In the genomic region with DNA sequence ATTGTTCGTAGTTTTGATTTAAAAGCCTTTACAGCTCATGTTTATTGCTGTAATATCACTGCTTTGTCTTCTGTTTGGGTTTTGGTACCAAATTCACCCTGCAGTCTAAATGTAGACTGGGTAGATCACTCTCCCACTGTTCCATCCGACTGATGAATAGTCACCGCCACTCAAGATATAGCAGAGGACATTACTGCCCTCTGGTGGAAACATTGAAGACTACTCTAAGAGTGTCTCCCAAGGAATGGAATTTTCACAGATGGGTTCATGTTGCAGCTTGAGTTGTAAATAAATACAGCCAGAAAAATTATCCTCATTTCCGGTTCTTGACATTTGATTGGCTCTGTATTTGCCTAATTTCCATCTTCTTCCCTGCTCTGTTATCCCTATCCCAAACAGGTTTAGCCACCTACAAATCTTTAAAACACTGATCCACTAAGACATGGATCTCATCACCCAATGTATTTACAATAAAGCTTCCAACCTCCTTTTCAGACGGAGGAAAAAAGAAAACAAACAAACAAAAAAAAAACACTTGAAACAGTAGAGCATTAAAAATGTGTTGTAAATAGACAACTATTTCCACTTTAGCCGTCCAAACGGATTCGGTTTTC, we compare ENCODE assay signal across 8 cellular contexts.
DNase-seq lines count a peak whose midpoint lies in the region; ATAC-seq and TF ChIP-seq lines count a peak whose summit lies in the region.

No MANE protein-coding gene starts in this region.

- peaks cover 18% of the 10 kb centered on the region for H3K27me3 Mint-ChIP-seq in chondrocyte (ENCODE audit: low read depth)

- H3K4me2 ChIP-seq in OCI-LY1 (ENCODE audit: low read length), result no peak overlapping the region

- H3K4me1 ChIP-seq in OCI-LY1 (ENCODE audit: insufficient read depth, low read length, severe bottlenecking) (no peaks in the 10 kb centered on the region), left lung (no peaks in the 10 kb centered on the region), upper lobe of right lung (no peaks in the 10 kb centered on the region)

- peak; percentile 70 for TF ChIP-seq CTCF in OCI-LY1 (IDR thresholded peaks at IDR 0.05; ENCODE audit: low read length)
- TF ChIP-seq CTCF in chondrocyte (IDR thresholded peaks at IDR 0.05), result peak; percentile 88
- TF ChIP-seq CTCF in left lung (IDR thresholded peaks at IDR 0.05), result peak; percentile 69 to 77
- peak; percentile 77 for TF ChIP-seq CTCF in upper lobe of right lung (IDR thresholded peaks at IDR 0.05)

- H3K27me3 ChIP-seq in OCI-LY1 (ENCODE audit: insufficient read depth, low read length) (no peaks in the 10 kb centered on the region), left lung (no peaks in the 10 kb centered on the region), upper lobe of right lung (no peaks in the 10 kb centered on the region)

- H3K4me3 ChIP-seq in OCI-LY1 (ENCODE audit: low read depth, low read length, poor library complexity, severe bottlenecking), result no peak overlapping the region
- H3K4me3 ChIP-seq in left lung, result no peak overlapping the region
- H3K4me3 ChIP-seq in upper lobe of right lung, result no peak overlapping the region

- no peaks in the 10 kb centered on the region for H3K36me3 Mint-ChIP-seq in chondrocyte (ENCODE audit: low read depth)

- no peak overlapping the region for H3K27ac Mint-ChIP-seq in chondrocyte (ENCODE audit: unreplicated experiment)

- no peaks in the 10 kb centered on the region for H3K9me3 ChIP-seq in OCI-LY1 (ENCODE audit: low read length)
- no peaks in the 10 kb centered on the region for H3K9me3 ChIP-seq in left lung
- H3K9me3 ChIP-seq in upper lobe of right lung, result no peaks in the 10 kb centered on the region

- no peaks in the 10 kb centered on the region for H3K79me2 ChIP-seq in OCI-LY1 (ENCODE audit: insufficient read depth, low read length)

- H4K20me1 ChIP-seq in OCI-LY1 (ENCODE audit: insufficient read depth, low read length), result no peaks in the 10 kb centered on the region

- no peaks in the 10 kb centered on the region for H3K4me1 Mint-ChIP-seq in chondrocyte (ENCODE audit: low read depth)

- H3K9me2 ChIP-seq in OCI-LY1 (ENCODE audit: low read depth, low read length), result no peaks in the 10 kb centered on the region

- H3K9me3 Mint-ChIP-seq in chondrocyte (ENCODE audit: low read depth), result peaks cover 4% of the 10 kb centered on the region

- H3K27ac ChIP-seq in OCI-LY1 (ENCODE audit: low read depth, low read length, poor library complexity, severe bottlenecking), result no peak overlapping the region
- H3K27ac ChIP-seq in left lung, result no peak overlapping the region
- no peak overlapping the region for H3K27ac ChIP-seq in upper lobe of right lung

- H2AFZ ChIP-seq in OCI-LY1 (ENCODE audit: low read length), result no peak overlapping the region

- DNase-seq in stimulated activated CD4-positive, alpha-beta T cell treated with anti-CD3 and anti-CD28 coated beads, Interleukin-2, amount 100 ng/mL, for 4 hours (ENCODE audit: low read depth), result peak; percentile 2
- DNase-seq in stimulated activated CD4-positive, alpha-beta T cell treated with anti-CD3 and anti-CD28 coated beads, Interleukin-1b, Interleukin-23, amount 100 ng/mL, for 48 hours, result no peak
- DNase-seq in HT1080 (ENCODE audit: low read depth) (peak; percentile 62), chondrocyte (ENCODE audit: low spot score) (no peak), left lung (no peak), upper lobe of right lung (no peak)

- H3K36me3 ChIP-seq in OCI-LY1 (ENCODE audit: insufficient read depth, low read length) (no peaks in the 10 kb centered on the region), left lung (no peaks in the 10 kb centered on the region), upper lobe of right lung (no peaks in the 10 kb centered on the region)

- H3K4me3 Mint-ChIP-seq in chondrocyte (ENCODE audit: unreplicated experiment), result no peak overlapping the region

- ATAC-seq in GM21825 (IDR thresholded peaks at IDR 0.05; ENCODE audit: unreplicated experiment), result peak; percentile 93
- peak; percentile 99 for ATAC-seq in left lung
- ATAC-seq in upper lobe of right lung, result peak; percentile 99

- H3K9ac ChIP-seq in OCI-LY1 (ENCODE audit: low read length), result no peak overlapping the region

- intact Hi-C loops in left lung (cut with DNase I), result no loop called here
- intact Hi-C loops in upper lobe of right lung (cut with DNase I), result loop anchor here (5.0 kb wide), 1 partner anchor 181 kb away; no protein-coding TSS in a partner anchor

- H3F3A ChIP-seq in OCI-LY1 (ENCODE audit: insufficient read depth, low read length), result no peaks in the 10 kb centered on the region

Comparison
In these comparisons a context has a peak if more than half of its experiments do, and no peak if none do; other contexts are left out.
1. DNase-seq: peak in stimulated activated CD4-positive, alpha-beta T cell treated with anti-CD3 and anti-CD28 coated beads, Interleukin-2, amount 100 ng/mL, for 4 hours (single experiment) and HT1080 (single experiment); none in stimulated activated CD4-positive, alpha-beta T cell treated with anti-CD3 and anti-CD28 coated beads, Interleukin-1b, Interleukin-23, amount 100 ng/mL, for 48 hours (single experiment), chondrocyte (single experiment), left lung (0 of 2) and upper lobe of right lung (single experiment).
2. Peak in every context shown above with its lines, with median percentiles within 50 percentile points of each other: ATAC-seq and CTCF ChIP-seq.